In the genomic region with DNA sequence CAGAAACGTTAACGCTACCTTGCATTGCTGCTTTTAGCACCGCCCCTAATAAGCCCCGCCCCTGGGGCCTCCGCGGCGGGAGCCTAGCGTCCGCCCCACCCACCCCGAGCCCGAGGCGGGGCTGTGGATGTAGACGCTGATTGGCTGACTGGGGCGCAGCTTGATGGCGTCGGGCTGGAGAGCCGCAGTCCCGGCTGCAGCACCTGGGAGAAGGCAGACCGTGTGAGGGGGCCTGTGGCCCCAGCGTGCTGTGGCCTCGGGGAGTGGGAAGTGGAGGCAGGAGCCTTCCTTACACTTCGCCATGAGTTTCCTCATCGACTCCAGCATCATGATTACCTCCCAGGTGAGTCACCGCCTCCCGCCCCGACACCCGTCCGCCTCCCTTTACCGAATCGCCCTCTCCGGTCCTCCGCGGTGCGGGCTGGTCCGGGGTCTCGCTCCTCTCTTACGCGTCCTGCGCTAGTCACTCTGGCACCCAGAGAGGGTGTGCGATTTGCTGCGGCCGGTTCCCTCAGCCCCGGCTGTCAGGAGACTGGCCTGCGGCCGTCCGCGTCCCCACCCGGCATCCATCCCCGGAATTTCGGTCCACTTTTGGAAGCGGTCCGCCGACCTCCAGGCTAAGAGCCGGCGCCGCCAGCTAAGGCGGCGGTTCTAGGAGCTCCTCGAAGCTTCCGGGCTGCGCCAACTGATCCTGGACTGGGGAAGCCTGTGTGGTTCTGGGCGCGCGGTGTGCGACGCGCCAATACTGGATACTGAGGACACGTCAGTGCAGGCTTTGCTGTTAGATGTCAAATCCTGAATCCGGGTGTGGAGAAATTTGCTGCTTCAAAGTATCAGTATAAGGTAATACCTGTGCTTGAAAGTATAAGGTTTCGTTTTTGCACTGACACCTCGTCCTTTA, we compare ENCODE assay signal across 8 cellular contexts. TPM values are rescaled to one million over a fixed set of nuclear protein-coding genes. Genes with fewer than 3 reads are reported as not detected.
DNase-seq lines count a peak whose midpoint lies in the region; TF ChIP-seq lines count a peak whose summit lies in the region.
"Not testable (repeated sequence)": the region's sequence is repeated elsewhere in the genome, so short reads cannot be mapped to it uniquely, and the experiment has no call there.

GPR89A (plus strand) TSS at position 156 of the 901 bp plus-strand sequence; CDS start at position 302, 146 bp downstream.

- H3K23ac ChIP-seq in mesenchymal stem cell (ENCODE audit: low read length in 2 of 2) = not testable (repeated sequence)

- WGBS in mesenchymal stem cell = under 1% methylated on average over 25 of the region's 71 CpGs

- not testable (repeated sequence) for H4K91ac ChIP-seq in mesenchymal stem cell (ENCODE audit: low read length)

- not testable (repeated sequence) for H3K4me1 ChIP-seq in endocrine pancreas (ENCODE audit: control insufficient read depth, insufficient read depth, low read length); mesenchymal stem cell (ENCODE audit: control insufficient read depth, insufficient read depth, low read depth, low read length)

- not testable (repeated sequence) for H3K36me3 ChIP-seq in endocrine pancreas (ENCODE audit: control insufficient read depth, insufficient read depth, low read length); mesenchymal stem cell (ENCODE audit: control insufficient read depth in 1 of 2, insufficient read depth in 2 of 2, low read depth in 1 of 2, low read length in 2 of 2)

- not testable (repeated sequence) for H2BK5ac ChIP-seq in mesenchymal stem cell (ENCODE audit: low read depth, low read length, poor library complexity, severe bottlenecking)

- H3K18ac ChIP-seq in mesenchymal stem cell (ENCODE audit: low read depth in 1 of 2, low read length in 2 of 2) = peak within 1 kb of the TSS; percentile 5 to 62

- not testable (repeated sequence) for H2AK5ac ChIP-seq in mesenchymal stem cell (ENCODE audit: low read length, severe bottlenecking)

- peak within 1 kb of the TSS; percentile 76 for H3K4me3 ChIP-seq in endocrine pancreas (ENCODE audit: control insufficient read depth, insufficient read depth, low read length)
- H3K4me3 ChIP-seq in mesenchymal stem cell (ENCODE audit: insufficient read depth in 1 of 2, low read depth in 1 of 2, low read length in 2 of 2) = peak within 1 kb of the TSS; percentile 87 to 93

- not testable (repeated sequence) for H2BK120ac ChIP-seq in mesenchymal stem cell (ENCODE audit: low read depth, low read length)

- H2BK12ac ChIP-seq in mesenchymal stem cell (ENCODE audit: low read length in 2 of 2) = not testable (repeated sequence)

- H2AFZ ChIP-seq in mesenchymal stem cell (ENCODE audit: low read depth, low read length) = peak within 1 kb of the TSS; percentile 88

- peak within 1 kb of the TSS; percentile 70 for H3K4me2 ChIP-seq in mesenchymal stem cell (ENCODE audit: low read length, poor library complexity, severe bottlenecking)

- DNase-seq in CMK (ENCODE audit: low read depth) (peak; percentile 69), GM20000 (ENCODE audit: low spot score) (peak; percentile 84), HT-29 (ENCODE audit: low spot score) (peak; percentile 94), NOMO-1 (lab: John Stamatoyannopoulos, UW; ENCODE audit: unreplicated experiment in 2 of 2) (peak; percentile 79 to 88), mesenchymal stem cell (peak; percentile 91)
- DNase-seq in activated CD8-positive, alpha-beta memory T cell treated with anti-CD3 and anti-CD28 coated beads for 4 hours (ENCODE audit: low read depth in 2 of 2) = peak; percentile 88 to 93
- DNase-seq in stimulated activated CD8-positive, alpha-beta memory T cell treated with anti-CD3 and anti-CD28 coated beads, Interleukin-12 subunit alpha, Interleukin-12 subunit beta, amount 100 ng/mL, for 4 hours (ENCODE audit: low read depth) = peak; percentile 93

- not testable (repeated sequence) for H3K27me3 ChIP-seq in endocrine pancreas (ENCODE audit: control insufficient read depth, insufficient read depth, low read length); mesenchymal stem cell (ENCODE audit: control insufficient read depth in 1 of 2, insufficient read depth in 1 of 2, low read length in 2 of 2)

- not testable (repeated sequence) for H3K14ac ChIP-seq in mesenchymal stem cell (ENCODE audit: low read length in 2 of 2)

- peak within 1 kb of the TSS; percentile 77 for H3K9ac ChIP-seq in endocrine pancreas (ENCODE audit: control insufficient read depth, insufficient read depth, low read length)
- H3K9ac ChIP-seq in mesenchymal stem cell (ENCODE audit: low read length) = peak within 1 kb of the TSS; percentile 91

- H2BK15ac ChIP-seq in mesenchymal stem cell (ENCODE audit: low read depth, poor library complexity, severe bottlenecking) = not testable (repeated sequence)

- peak within 1 kb of the TSS; percentile 43 for H3K27ac ChIP-seq in mesenchymal stem cell (ENCODE audit: low read length, poor library complexity, severe bottlenecking)

- TF ChIP-seq CTCF in GM20000 (IDR thresholded peaks at IDR 0.05; ENCODE audit: extremely low read depth, missing control alignments) = not testable (repeated sequence)

- H3K9me3 ChIP-seq in endocrine pancreas (ENCODE audit: control insufficient read depth, low read length); mesenchymal stem cell (ENCODE audit: control insufficient read depth, low read length): not testable (repeated sequence)

- not testable (repeated sequence) for H3K4ac ChIP-seq in mesenchymal stem cell (ENCODE audit: low read depth in 1 of 2, low read length in 2 of 2)

- H4K8ac ChIP-seq in mesenchymal stem cell (ENCODE audit: low read length) = peak within 1 kb of the TSS; percentile 90

- not testable (repeated sequence) for H3K79me1 ChIP-seq in mesenchymal stem cell (replicated peaks; ENCODE audit: low read length, poor library complexity, severe bottlenecking)

RNA-seq across cellular contexts. Expression of gene GPR89A, which starts in this region (rescaled TPM):
- 14.1 and 19.8 TPM in 2 replicates for total RNA-seq in HT-29 (2014; rRNA removed; shearing (Covaris generic))
- 16.9 TPM for polyA plus RNA-seq in mesenchymal stem cell (2013, experiment 1 of 2)
- 17.0 TPM for polyA plus RNA-seq in mesenchymal stem cell (2013, experiment 2 of 2)

Comparison
In these comparisons a context has a peak if more than half of its experiments do, and no peak if none do; other contexts are left out.
1. Peak in every context shown above with its lines: DNase-seq, H3K4me3 ChIP-seq and H3K27ac ChIP-seq.